ENCODE assay signal across 1 cellular context in genomic region chr9:38003230-38003629, GRCh38.
TF ChIP-seq lines count a peak whose summit lies in the region.

No MANE protein-coding gene starts in this region.

TF ChIP-seq in HEK293, 187 proteins besides CTCF, POLR2A, EP300 and RAD21:
- TF ChIP-seq ZFHX2 (tag by site-specific recombination; conservative IDR thresholded peaks at IDR 0.05) (peak; percentile 44), KLF8 (tag by site-specific recombination; IDR thresholded peaks at IDR 0.05) (no peak)
